Comparison of ENCODE assay signal across 18 cellular contexts in genomic region chr9:4152201-4152600, GRCh38.
DNase-seq lines count a peak whose midpoint lies in the region; ATAC-seq, FAIRE-seq and TF ChIP-seq lines count a peak whose summit lies in the region.
"Had no signal": no experiment of that assay in that cellular context is flagged by ENCODE, and none has a peak within 500 bp of the region (broad histone marks: within the 10 kb centered on the region; RNA-seq: fewer than 3 reads in every experiment).

No MANE protein-coding gene starts in this region.

- no peak for TF ChIP-seq EP300 in H1 (IDR thresholded peaks at IDR 0.05; ENCODE audit: borderline replicate concordance in 1 of 2, low read depth in 2 of 2, low read length in 2 of 2)

- H3K4me3 ChIP-seq in H1 (ENCODE audit: extremely low read depth in 1 of 4, insufficient read depth in 2 of 4, low read depth in 3 of 4, low read length in 4 of 4) (no peak overlapping the region), mesendoderm (ENCODE audit: low read length) (no peak overlapping the region), neuronal stem cell (ENCODE audit: low read length in 2 of 2) (no peak overlapping the region), left lung (no peak overlapping the region)
- H3K4me3 ChIP-seq: K562 had no signal

- TF ChIP-seq RAD21 in H1 (IDR thresholded peaks at IDR 0.05 in 1 of 2, conservative IDR thresholded peaks at IDR 0.05 in 1 of 2; ENCODE audit: low read depth in 2 of 2, low read length in 2 of 2), result no peak

- H3K79me2 ChIP-seq in H1 (ENCODE audit: control insufficient read depth in 1 of 2, insufficient read depth in 2 of 2, low read length in 2 of 2) (no peaks in the 10 kb centered on the region), mesendoderm (ENCODE audit: control insufficient read depth, insufficient read depth, low read length) (no peaks in the 10 kb centered on the region)

- H3K23ac ChIP-seq in H1 (ENCODE audit: insufficient read length) (no peak overlapping the region), mesendoderm (ENCODE audit: low read length) (no peak overlapping the region), neuronal stem cell (ENCODE audit: low read depth, low read length, poor library complexity) (no peak overlapping the region)

- H3K14ac ChIP-seq in H1 (ENCODE audit: insufficient read length) (no peak overlapping the region), neuronal stem cell (ENCODE audit: low read length) (no peak overlapping the region)

- POLR2A ChIA-PET in H1 (lab: Charles Lee; ENCODE audit: partially characterized antibody), result no interaction called here

- H3K23me2 ChIP-seq in H1 (ENCODE audit: low read depth, low read length), result no peaks in the 10 kb centered on the region

- no peak overlapping the region for H4K91ac ChIP-seq in H1 (replicated peaks; ENCODE audit: insufficient read length, low read length)
- H4K91ac ChIP-seq in neuronal stem cell (ENCODE audit: low read depth, low read length, poor library complexity), result no peak overlapping the region

- H3K18ac ChIP-seq in H1 (ENCODE audit: extremely low read depth, low read length) (no peak overlapping the region; the same call in 1 of the 2 replicates), mesendoderm (ENCODE audit: low read length) (no peak overlapping the region), neuronal stem cell (ENCODE audit: low read length) (no peak overlapping the region)

- no peaks in the 10 kb centered on the region for H4K20me1 ChIP-seq in H1 (replicated peaks in 1 of 2; ENCODE audit: control insufficient read depth in 1 of 2, insufficient read depth in 2 of 2, low read length in 2 of 2)

- H3K79me1 ChIP-seq in H1 (ENCODE audit: low read depth, low read length), result no peaks in the 10 kb centered on the region
- no peaks in the 10 kb centered on the region for H3K79me1 ChIP-seq in mesendoderm (ENCODE audit: low read length)
- no peaks in the 10 kb centered on the region for H3K79me1 ChIP-seq in neuronal stem cell (ENCODE audit: low read depth, low read length)

- no peaks in the 10 kb centered on the region for H3K36me3 ChIP-seq in H1 (ENCODE audit: control insufficient read depth in 2 of 4, insufficient read depth in 4 of 4, low read length in 3 of 4)
- no peaks in the 10 kb centered on the region for H3K36me3 ChIP-seq in mesendoderm (ENCODE audit: control insufficient read depth, insufficient read depth, low read length)
- H3K36me3 ChIP-seq in neuronal stem cell (replicated peaks in 1 of 2; ENCODE audit: control insufficient read depth in 2 of 2, insufficient read depth in 2 of 2, low read length in 2 of 2), result peaks cover 0 to 2% of the 10 kb centered on the region in 2 donors
- H3K36me3 ChIP-seq in left lung, result no peaks in the 10 kb centered on the region
- H3K36me3 ChIP-seq: BE2C had no signal

- intact Hi-C loops in left lung (cut with DNase I), result no loop called here

- no peak overlapping the region for H3K56ac ChIP-seq in H1 (replicated peaks; ENCODE audit: insufficient read length, low read depth, low read length)
- no peak overlapping the region for H3K56ac ChIP-seq in mesendoderm (ENCODE audit: low read length)

- H3K27ac ChIP-seq in H1 (ENCODE audit: low read depth, low read length) (no peak overlapping the region), mesendoderm (ENCODE audit: low read depth, low read length) (no peak overlapping the region), neuronal stem cell (replicated peaks; ENCODE audit: low read length) (peak overlapping the region; percentile 5), left lung (no peak overlapping the region)
- H3K27ac ChIP-seq: C4-2B had no signal

- H2BK120ac ChIP-seq in H1 (replicated peaks; ENCODE audit: low read depth, low read length) (no peak overlapping the region), mesendoderm (ENCODE audit: low read depth, low read length) (no peak overlapping the region), neuronal stem cell (ENCODE audit: low read depth, low read length) (no peak overlapping the region)

- TF ChIP-seq CTCF in H1 (IDR thresholded peaks at IDR 0.05; ENCODE audit: control extremely low read depth in 1 of 3, insufficient read depth in 1 of 3, low read depth in 1 of 3, low read length in 3 of 3) (no peak), left lung (IDR thresholded peaks at IDR 0.05) (no peak)

- H2BK15ac ChIP-seq in H1 (ENCODE audit: low read length), result no peak overlapping the region
- H2BK15ac ChIP-seq in mesendoderm (replicated peaks; ENCODE audit: low read depth), result no peak overlapping the region
- no peak overlapping the region for H2BK15ac ChIP-seq in neuronal stem cell (ENCODE audit: low read length)

- H3K9ac ChIP-seq in H1 (replicated peaks in 1 of 4; ENCODE audit: extremely low read depth in 1 of 4, low read depth in 3 of 4, low read length in 3 of 4) (no peak overlapping the region), mesendoderm (ENCODE audit: low read length) (no peak overlapping the region), neuronal stem cell (ENCODE audit: low read depth, low read length, poor library complexity) (no peak overlapping the region)

- in situ Hi-C loops in ACHN (cut with HindIII; ENCODE audit: low pct_ligation_motif_present, low pct_unique_long_range_greater_than_20kb, low sequenced_read_pairs), result no loop called here

- no peak overlapping the region for H4K8ac ChIP-seq in H1 (ENCODE audit: extremely low read depth, insufficient read depth, low read length)
- no peak overlapping the region for H4K8ac ChIP-seq in mesendoderm (ENCODE audit: low read depth, low read length)
- H4K8ac ChIP-seq in neuronal stem cell (ENCODE audit: low read depth, low read length), result no peak overlapping the region

- no peak overlapping the region for H2BK12ac ChIP-seq in H1 (ENCODE audit: low read depth, low read length)
- H2BK12ac ChIP-seq in neuronal stem cell (ENCODE audit: low read length), result no peak overlapping the region

- 72% methylated on average over 2 of the region's 2 CpGs; no CpG with 5 or more reads in 1 of the 2 experiments for WGBS in H1 (ENCODE audit: extremely low coverage in 1 of 2, insufficient coverage in 1 of 2, insufficient read length in 1 of 2, insufficient replicate concordance in 2 of 2, low coverage in 1 of 2, low lambda C conversion rate in 2 of 2, missing lambda C conversion rate in 1 of 2), 2 experiments
- no CpG with 5 or more reads among the region's 2 CpGs for WGBS in mesendoderm (ENCODE audit: extremely low coverage, insufficient coverage, low lambda C conversion rate)
- no CpG with 5 or more reads among the region's 2 CpGs for WGBS in neuronal stem cell (ENCODE audit: extremely low coverage in 2 of 2, insufficient read length in 2 of 2, insufficient replicate concordance in 1 of 2), 2 donors

- H2AK5ac ChIP-seq in H1 (ENCODE audit: low read depth, low read length), result no peak overlapping the region
- H2AK5ac ChIP-seq in mesendoderm (ENCODE audit: low read length), result no peak overlapping the region
- no peak overlapping the region for H2AK5ac ChIP-seq in neuronal stem cell (ENCODE audit: low read depth, low read length)

- H3K27me3 ChIP-seq in H1 (replicated peaks in 1 of 4; ENCODE audit: control insufficient read depth in 3 of 4, extremely low read depth in 1 of 4, insufficient read depth in 3 of 4, low read length in 3 of 4) (no peaks in the 10 kb centered on the region), mesendoderm (ENCODE audit: insufficient read depth, low read length, poor library complexity) (no peaks in the 10 kb centered on the region), neuronal stem cell (ENCODE audit: control insufficient read depth in 3 of 3, insufficient read depth in 3 of 3, low read depth in 1 of 3, low read length in 3 of 3) (no peaks in the 10 kb centered on the region), left lung (no peaks in the 10 kb centered on the region)
- H3K27me3 ChIP-seq: BE2C had no signal

- H3K9me3 ChIP-seq in H1 (ENCODE audit: insufficient read depth in 2 of 2, low read depth in 1 of 2, low read length in 1 of 2) (no peaks in the 10 kb centered on the region), neuronal stem cell (replicated peaks in 1 of 2; ENCODE audit: control insufficient read depth in 2 of 2, insufficient read depth in 1 of 2, low read depth in 1 of 2, low read length in 2 of 2) (peaks cover 0 to 2% of the 10 kb centered on the region in 2 donors), left lung (no peaks in the 10 kb centered on the region)
- H3K9me3 ChIP-seq: BE2C had no signal

- peak overlapping the region in 1 of 2 experiments; percentile 27; a peak in 1 of 4 replicates for H3K4me2 ChIP-seq in H1 (ENCODE audit: insufficient read depth in 1 of 2, low read depth in 2 of 2, low read length in 2 of 2)
- H3K4me2 ChIP-seq in mesendoderm (ENCODE audit: low read length), result no peak overlapping the region
- no peak overlapping the region for H3K4me2 ChIP-seq in neuronal stem cell (ENCODE audit: insufficient read depth, low read length, poor library complexity, severe bottlenecking)

- TF ChIP-seq POLR2A in H1 (IDR thresholded peaks at IDR 0.05; ENCODE audit: control extremely low read depth in 1 of 2, low read depth in 2 of 2, low read length in 2 of 2), result no peak

- CTCF ChIA-PET in H1 (lab: Charles Lee; ENCODE audit: partially characterized antibody), result no interaction called here

- H3K4ac ChIP-seq in H1 (replicated peaks; ENCODE audit: insufficient read length, low read depth, low read length) (no peak overlapping the region), mesendoderm (ENCODE audit: low read depth, low read length) (no peak overlapping the region), neuronal stem cell (ENCODE audit: low read length) (no peak overlapping the region)

- H4K5ac ChIP-seq in H1 (ENCODE audit: insufficient read length, low read depth, low read length) (no peak overlapping the region), mesendoderm (ENCODE audit: low read length) (no peak overlapping the region)

- H3K4me1 ChIP-seq in H1 (replicated peaks in 1 of 4; ENCODE audit: control insufficient read depth in 3 of 4, insufficient read depth in 4 of 4, low read length in 3 of 4), result peaks cover 0 to 2% (median 2%) of the 10 kb centered on the region in 4 experiments; a peak in 2 of 7 replicates
- H3K4me1 ChIP-seq in mesendoderm (ENCODE audit: control insufficient read depth, low read depth, low read length), result no peaks in the 10 kb centered on the region
- H3K4me1 ChIP-seq in neuronal stem cell (ENCODE audit: control insufficient read depth in 2 of 2, insufficient read depth in 1 of 2, low read depth in 1 of 2, low read length in 2 of 2), result peaks cover 16 to 24% of the 10 kb centered on the region in 2 donors
- no peaks in the 10 kb centered on the region for H3K4me1 ChIP-seq in left lung
- H3K4me1 ChIP-seq: BE2C had no signal

- no peak for ATAC-seq in left lung
- ATAC-seq: K562 had no signal

- H2BK5ac ChIP-seq in H1 (ENCODE audit: low read depth, low read length) (no peak overlapping the region), mesendoderm (ENCODE audit: low read length) (no peak overlapping the region), neuronal stem cell (ENCODE audit: low read length) (no peak overlapping the region)

- H2AFZ ChIP-seq in H1 (ENCODE audit: low read length), result 0 out of 2 replicates have a peak overlapping the region, but pooled peaks have one; percentile 49
- H2AFZ ChIP-seq in neuronal stem cell (ENCODE audit: low read length), result peak overlapping the region; percentile 19

- DNase-seq in H1 (ENCODE audit: low read depth in 1 of 2, low spot score in 2 of 2), result no peak
- peak; percentile 6 for DNase-seq in mesendoderm
- no peak for DNase-seq in neuronal stem cell (ENCODE audit: low spot score)
- no peak for DNase-seq in left lung
- DNase-seq in DMS 273 (lab: John Stamatoyannopoulos, UW; ENCODE audit: unreplicated experiment), result no peak
- no peak for DNase-seq in ACHN
- DNase-seq: 8988T; BE2C; CD4-positive, alpha-beta memory T cell; DMS153; DMS79 treated with DMSO at 0.1 percent for 48 hours; EL; GDM1 had no signal

- FAIRE-seq in G401.6 (lab: Jason Lieb, UNC), result peak; percentile 33
- FAIRE-seq in H1 (lab: Jason Lieb, UNC), result no peak
- FAIRE-seq: GM12892, GM19239, K562 had no signal

- H2BK20ac ChIP-seq in H1 (ENCODE audit: low read length), result no peak overlapping the region
